Comparison of ENCODE assay signal across 14 cellular contexts in genomic region chr6:22613695-22614094, GRCh38. TPM values are rescaled to one million over a fixed set of nuclear protein-coding genes. Genes with fewer than 3 reads are reported as not detected.
A peak's percentile ranks its signal among the peaks of the same experiment; 100 is the strongest.
DNase-seq lines count a peak whose midpoint lies in the region; ATAC-seq, FAIRE-seq and TF ChIP-seq lines count a peak whose summit lies in the region.
"Had no signal": no experiment of that assay in that cellular context is flagged by ENCODE, and none has a peak within 500 bp of the region (broad histone marks: within the 10 kb centered on the region; RNA-seq: fewer than 3 reads in every experiment).

No MANE protein-coding gene starts in this region.

- no peaks in the 10 kb centered on the region for H3K9me2 ChIP-seq in hepatocyte (replicated peaks; ENCODE audit: insufficient read depth)

- peaks cover 0 to 6% (median 2%) of the 10 kb centered on the region in 7 donors for H3K9me3 Mint-ChIP-seq in CD14-positive monocyte
- no peaks in the 10 kb centered on the region for H3K9me3 Mint-ChIP-seq in activated CD4-positive, alpha-beta memory T cell treated with anti-CD3 and anti-CD28 coated beads for 36 hours
- H3K9me3 Mint-ChIP-seq: T-helper 2 cell treated with Interferon-gamma antibody and Interleukin-4, amounts not matched to agents 5 μg/mL and 100 μg/mL, for 36 hours had no signal

- intact Hi-C loops in Right ventricle myocardium superior (cut with DNase I), result no loop called here
- intact Hi-C loops in CD14-positive monocyte (cut with micrococcal nuclease), result no loop called here
- intact Hi-C loops in activated CD4-positive, alpha-beta memory T cell treated with anti-CD3 and anti-CD28 coated beads for 36 hours (cut with micrococcal nuclease), result no loop called here

- H3K36me3 Mint-ChIP-seq in CD14-positive monocyte, result no peaks in the 10 kb centered on the region
- H3K36me3 Mint-ChIP-seq in activated CD4-positive, alpha-beta memory T cell treated with anti-CD3 and anti-CD28 coated beads for 36 hours, result no peaks in the 10 kb centered on the region
- H3K36me3 Mint-ChIP-seq: stimulated activated naive B cell treated with anti-CD40 and anti-IgM and Interleukin-4, amounts not matched to agents 10 μg/mL and 1 μg/mL and 100 μg/mL, for 72 hours had no signal

- 57% methylated on average over 3 of the region's 3 CpGs for WGBS in hepatocyte (ENCODE audit: low lambda C conversion rate, missing lambda C conversion rate)

- H3K4me1 Mint-ChIP-seq in CD14-positive monocyte, result no peaks in the 10 kb centered on the region
- no peaks in the 10 kb centered on the region for H3K4me1 Mint-ChIP-seq in activated CD4-positive, alpha-beta memory T cell treated with anti-CD3 and anti-CD28 coated beads for 36 hours (ENCODE audit: low read depth)
- H3K4me1 Mint-ChIP-seq: stimulated activated naive B cell treated with anti-CD40 and anti-IgM and Interleukin-4, amounts not matched to agents 10 μg/mL and 1 μg/mL and 100 μg/mL, for 72 hours had no signal

- DNase-seq in Right ventricle myocardium superior (no peak), right atrium auricular region (ENCODE audit: low spot score) (no peak), bronchial epithelial cell (ENCODE audit: low read depth) (peak; percentile 68), hepatocyte (ENCODE audit: low spot score) (peak; percentile 16), thoracic aorta (ENCODE audit: low spot score) (no peak), CD14-positive monocyte (ENCODE audit: low spot score) (no peak)
- DNase-seq in activated CD4-positive, alpha-beta memory T cell treated with anti-CD3 and anti-CD28 coated beads for 36 hours, result no peak
- DNase-seq in effector CD4-positive, alpha-beta T cell, result no peak
- DNase-seq: activated CD8-positive, alpha-beta memory T cell treated with anti-CD3 and anti-CD28 coated beads, Interleukin-2, amount 50 U/mL, for 4 hours; NCI-H1694; stimulated activated naive B cell treated with anti-CD40 and anti-IgM and Interleukin-4, amounts not matched to agents 10 μg/mL and 1 μg/mL and 100 μg/mL, for 72 hours had no signal

- no peak overlapping the region for H3K4me3 Mint-ChIP-seq in CD14-positive monocyte
- H3K4me3 Mint-ChIP-seq in activated CD4-positive, alpha-beta memory T cell treated with anti-CD3 and anti-CD28 coated beads for 36 hours, result no peak overlapping the region
- H3K4me3 Mint-ChIP-seq: stimulated activated naive B cell treated with anti-CD40 and anti-IgM and Interleukin-4, amounts not matched to agents 10 μg/mL and 1 μg/mL and 100 μg/mL, for 72 hours; T-helper 2 cell treated with Interferon-gamma antibody and Interleukin-4, amounts not matched to agents 5 μg/mL and 100 μg/mL, for 36 hours had no signal

- no peak for FAIRE-seq in bronchial epithelial cell (lab: Jason Lieb, UNC)
- FAIRE-seq: A204.1 had no signal

- no peaks in the 10 kb centered on the region for H3K79me2 ChIP-seq in hepatocyte

- no peak for TF ChIP-seq CTCF in right atrium auricular region (IDR thresholded peaks at IDR 0.05)
- no peak for TF ChIP-seq CTCF in bronchial epithelial cell (IDR thresholded peaks at IDR 0.05; ENCODE audit: insufficient read depth, low read length, severe bottlenecking)
- no peak for TF ChIP-seq CTCF in hepatocyte (IDR thresholded peaks at IDR 0.05; ENCODE audit: poor library complexity)
- no peak for TF ChIP-seq CTCF in thoracic aorta (IDR thresholded peaks at IDR 0.05)
- TF ChIP-seq CTCF in CD14-positive monocyte (IDR thresholded peaks at IDR 0.05), result no peak

- H3K4me1 ChIP-seq in right atrium auricular region (peaks cover 0 to 23% of the 10 kb centered on the region in 2 donors), hepatocyte (ENCODE audit: insufficient read depth) (peaks cover 9% of the 10 kb centered on the region), thoracic aorta (ENCODE audit: control insufficient read depth in 1 of 2, low read depth in 2 of 2) (peaks cover 18 to 31% of the 10 kb centered on the region in 2 donors)

- H4K20me1 ChIP-seq in hepatocyte (ENCODE audit: insufficient read depth, poor library complexity, severe bottlenecking), result no peaks in the 10 kb centered on the region

- ATAC-seq in Right ventricle myocardium superior (ENCODE audit: poor library complexity) (peak; percentile 66), thoracic aorta (ENCODE audit: insufficient number of reproducible peaks, low FRiP score, low read depth) (peak; percentile 65)
- ATAC-seq: stimulated activated naive B cell treated with anti-CD40 and anti-IgM and Interleukin-4, amounts not matched to agents 10 μg/mL and 1 μg/mL and 100 μg/mL, for 72 hours had no signal

- no peak overlapping the region for H3K27ac Mint-ChIP-seq in CD14-positive monocyte
- H3K27ac Mint-ChIP-seq in activated CD4-positive, alpha-beta memory T cell treated with anti-CD3 and anti-CD28 coated beads for 36 hours, result no peak overlapping the region
- H3K27ac Mint-ChIP-seq: stimulated activated naive B cell treated with anti-CD40 and anti-IgM and Interleukin-4, amounts not matched to agents 10 μg/mL and 1 μg/mL and 100 μg/mL, for 72 hours; T-helper 2 cell treated with Interferon-gamma antibody and Interleukin-4, amounts not matched to agents 5 μg/mL and 100 μg/mL, for 36 hours had no signal

- H3K4me2 ChIP-seq in hepatocyte, result no peak overlapping the region

- H2AFZ ChIP-seq in hepatocyte, result no peak overlapping the region

- no peak overlapping the region for H3K4me3 ChIP-seq in right atrium auricular region
- H3K4me3 ChIP-seq in bronchial epithelial cell (ENCODE audit: low read depth, low read length), result no peak overlapping the region
- H3K4me3 ChIP-seq in hepatocyte, result no peak overlapping the region
- peak overlapping the region; percentile 17 for H3K4me3 ChIP-seq in thoracic aorta
- H3K4me3 ChIP-seq: ascending aorta had no signal

- H3K27me3 Mint-ChIP-seq in CD14-positive monocyte (ENCODE audit: low read depth in 3 of 3), result no peaks in the 10 kb centered on the region
- no peaks in the 10 kb centered on the region for H3K27me3 Mint-ChIP-seq in activated CD4-positive, alpha-beta memory T cell treated with anti-CD3 and anti-CD28 coated beads for 36 hours
- H3K27me3 Mint-ChIP-seq: stimulated activated naive B cell treated with anti-CD40 and anti-IgM and Interleukin-4, amounts not matched to agents 10 μg/mL and 1 μg/mL and 100 μg/mL, for 72 hours had no signal

- H3K27me3 ChIP-seq in right atrium auricular region, result no peaks in the 10 kb centered on the region
- H3K27me3 ChIP-seq in bronchial epithelial cell (ENCODE audit: control insufficient read depth, insufficient read depth, low read length), result no peaks in the 10 kb centered on the region
- no peaks in the 10 kb centered on the region for H3K27me3 ChIP-seq in hepatocyte
- no peaks in the 10 kb centered on the region for H3K27me3 ChIP-seq in thoracic aorta (replicated peaks; ENCODE audit: insufficient read depth)
- H3K27me3 ChIP-seq: ascending aorta had no signal

- H3K27ac ChIP-seq in right atrium auricular region, result peak overlapping the region in 1 of 2 donors; percentile 52
- H3K27ac ChIP-seq in hepatocyte, result no peak overlapping the region
- peak overlapping the region in 1 of 2 donors; percentile 55 for H3K27ac ChIP-seq in thoracic aorta

- CTCF ChIA-PET in activated CD4-positive, alpha-beta memory T cell treated with anti-CD3 and anti-CD28 coated beads for 36 hours (lab: Charles Lee), result no interaction called here

- POLR2A ChIA-PET in activated CD4-positive, alpha-beta memory T cell treated with anti-CD3 and anti-CD28 coated beads for 36 hours (lab: Charles Lee), result no interaction called here

- no peaks in the 10 kb centered on the region for H3K36me3 ChIP-seq in right atrium auricular region
- no peaks in the 10 kb centered on the region for H3K36me3 ChIP-seq in bronchial epithelial cell (ENCODE audit: control insufficient read depth, insufficient read depth, low read length)
- H3K36me3 ChIP-seq in hepatocyte (replicated peaks; ENCODE audit: insufficient read depth, low read depth), result no peaks in the 10 kb centered on the region
- H3K36me3 ChIP-seq in thoracic aorta, result no peaks in the 10 kb centered on the region
- H3K36me3 ChIP-seq: ascending aorta had no signal

- H3K9me3 ChIP-seq in right atrium auricular region (peaks cover 0 to 24% of the 10 kb centered on the region in 2 donors), hepatocyte (ENCODE audit: low read depth) (no peaks in the 10 kb centered on the region), thoracic aorta (peaks cover 5% of the 10 kb centered on the region)

RNA-seq across cellular contexts. Expression of gene HDGFL1, which starts 44.3 kb away (rescaled TPM):
- not detected for total RNA-seq in Right ventricle myocardium superior
- total RNA-seq in right atrium auricular region, result not detected
- total RNA-seq in bronchial epithelial cell, result not detected in 2 replicates
- total RNA-seq in hepatocyte, result not detected in 2 replicates
- polyA plus RNA-seq in hepatocyte, result not detected in 2 replicates
- not detected for total RNA-seq in thoracic aorta
- polyA plus RNA-seq in CD14-positive monocyte, result not detected
- not detected for total RNA-seq in activated CD4-positive, alpha-beta memory T cell treated with anti-CD3 and anti-CD28 coated beads for 36 hours
- total RNA-seq: ascending aorta had no signal

Comparison
In these comparisons a context has a peak if more than half of its experiments do, and no peak if none do; other contexts are left out.
1. DNase-seq: peak in bronchial epithelial cell (single experiment) and hepatocyte (single experiment); none in Right ventricle myocardium superior (single experiment), right atrium auricular region (single experiment), thoracic aorta (single experiment), CD14-positive monocyte (single experiment), activated CD4-positive, alpha-beta memory T cell treated with anti-CD3 and anti-CD28 coated beads for 36 hours (single experiment) and effector CD4-positive, alpha-beta T cell (single experiment).